In the genomic region with DNA sequence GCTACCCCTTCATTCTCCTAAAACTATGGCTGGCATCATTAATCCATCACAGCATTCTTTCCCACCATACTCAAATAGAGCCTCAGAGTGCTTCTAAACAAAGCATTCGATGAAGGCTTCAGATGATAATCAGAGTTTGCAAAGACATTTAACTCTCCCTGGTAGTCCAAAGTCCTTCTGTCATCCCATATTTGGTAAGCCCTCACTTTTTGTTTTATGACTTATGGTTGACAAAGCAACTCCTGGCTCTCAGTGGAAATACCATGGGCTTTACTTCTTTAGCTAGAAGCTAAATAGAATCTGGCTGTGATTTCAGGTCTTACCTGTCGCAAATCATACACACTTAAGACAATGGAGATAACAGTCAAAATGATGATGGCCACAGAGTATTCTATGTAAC, we compare ENCODE assay signal across 34 cellular contexts. TPM values are rescaled to one million over a fixed set of nuclear protein-coding genes. Genes with fewer than 3 reads are reported as not detected.
"Had no signal": no experiment of that assay in that cellular context is flagged by ENCODE, and none has a peak within 500 bp of the region (broad histone marks: within the 10 kb centered on the region; RNA-seq: fewer than 3 reads in every experiment).

No MANE protein-coding gene starts in this region.

- ATAC-seq: natural killer cell; psoas muscle; right cardiac atrium; stimulated activated memory B cell treated with anti-CD40 and anti-IgM and Interleukin-4, amounts not matched to agents 10 μg/mL and 1 μg/mL and 100 μg/mL, for 72 hours; stimulated activated naive CD8-positive, alpha-beta T cell treated with anti-CD3 and anti-CD28 coated beads, Interleukin-15, amount 100 ng/mL, for 72 hours; stimulated activated naive CD8-positive, alpha-beta T cell treated with anti-CD3 and anti-CD28 coated beads, Interleukin-15, Interleukin-2, amounts not matched to agents 100 U/mL and 50 U/mL, for 24 hours; upper lobe of right lung had no signal

- H3K4me1 ChIP-seq: parathyroid adenoma, spleen, suprapubic skin, testis, tibial artery, transverse colon, upper lobe of right lung, uterus had no signal

- H3K4me1 Mint-ChIP-seq: natural killer cell; nephron; stimulated activated memory B cell treated with anti-CD40 and anti-IgM and Interleukin-4, amounts not matched to agents 10 μg/mL and 1 μg/mL and 100 μg/mL, for 72 hours; stimulated activated naive CD8-positive, alpha-beta T cell treated with anti-CD3 and anti-CD28 coated beads, Interleukin-15, amount 100 ng/mL, for 72 hours had no signal

- DNase-seq: natural killer cell; occipital lobe; ovary; posterior cingulate gyrus; psoas muscle; right cardiac atrium; spleen; stimulated activated CD4-positive, alpha-beta T cell treated with anti-CD3 and anti-CD28 coated beads, Interleukin-12 subunit alpha, Interleukin-12 subunit beta, amount 100 ng/mL, for 4 hours; stimulated activated CD4-positive, alpha-beta T cell treated with anti-CD3 and anti-CD28 coated beads, Interleukin-1b, Interleukin-23, amount 100 ng/mL, for 48 hours; stimulated activated CD4-positive, alpha-beta T cell treated with anti-CD3 and anti-CD28 coated beads, Interleukin-4, amount 100 ng/mL, for 1 hour; stimulated activated CD4-positive, alpha-beta T cell treated with anti-CD3 and anti-CD28 coated beads, Interleukin-4, amount 100 ng/mL, for 4 hours; stimulated activated CD8-positive, alpha-beta memory T cell treated with anti-CD3 and anti-CD28 coated beads, Interleukin-4, amount 100 ng/mL, for 48 hours; stimulated activated naive CD4-positive, alpha-beta T cell; stimulated activated naive CD8-positive, alpha-beta T cell treated with anti-CD3 and anti-CD28 coated beads, Interleukin-15, amount 100 ng/mL, for 72 hours; stimulated activated naive CD8-positive, alpha-beta T cell treated with anti-CD3 and anti-CD28 coated beads, Interleukin-15, Interleukin-2, amounts not matched to agents 100 U/mL and 50 U/mL, for 24 hours; substantia nigra; testis; tibial artery; transverse colon; upper lobe of right lung; uterus had no signal

- H3K9me3 ChIP-seq: ovary, psoas muscle, spleen, suprapubic skin, testis, tibial artery, transverse colon, upper lobe of right lung, uterus had no signal

- H3K36me3 Mint-ChIP-seq: natural killer cell; neural progenitor cell; stimulated activated memory B cell treated with anti-CD40 and anti-IgM and Interleukin-4, amounts not matched to agents 10 μg/mL and 1 μg/mL and 100 μg/mL, for 72 hours; type B pancreatic cell had no signal

- H3K9me3 Mint-ChIP-seq: nephron; neural progenitor cell; stimulated activated memory B cell treated with anti-CD40 and anti-IgM and Interleukin-4, amounts not matched to agents 10 μg/mL and 1 μg/mL and 100 μg/mL, for 72 hours; stimulated activated naive CD8-positive, alpha-beta T cell treated with anti-CD3 and anti-CD28 coated beads, Interleukin-15, amount 100 ng/mL, for 72 hours; type B pancreatic cell had no signal

- H3K4me3 ChIP-seq: neural progenitor cell, ovary, psoas muscle, skin epidermis, smooth muscle cell, spleen, suprapubic skin, testis, tibial artery, transverse colon, upper lobe of right lung, uterus had no signal

- H3K27ac Mint-ChIP-seq: natural killer cell; nephron; neural progenitor cell; progenitor cell of endocrine pancreas; stimulated activated memory B cell treated with anti-CD40 and anti-IgM and Interleukin-4, amounts not matched to agents 10 μg/mL and 1 μg/mL and 100 μg/mL, for 72 hours; stimulated activated naive CD8-positive, alpha-beta T cell treated with anti-CD3 and anti-CD28 coated beads, Interleukin-15, amount 100 ng/mL, for 72 hours; type B pancreatic cell had no signal

- H3K27me3 ChIP-seq: neural progenitor cell, ovary, spleen, suprapubic skin, testis, tibial artery, transverse colon, upper lobe of right lung, uterus had no signal

- H3K27me3 Mint-ChIP-seq: stimulated activated naive CD8-positive, alpha-beta T cell treated with anti-CD3 and anti-CD28 coated beads, Interleukin-15, amount 100 ng/mL, for 72 hours; type B pancreatic cell had no signal

- H3K4me3 Mint-ChIP-seq: natural killer cell; nephron; neural progenitor cell; stimulated activated memory B cell treated with anti-CD40 and anti-IgM and Interleukin-4, amounts not matched to agents 10 μg/mL and 1 μg/mL and 100 μg/mL, for 72 hours; stimulated activated naive CD8-positive, alpha-beta T cell treated with anti-CD3 and anti-CD28 coated beads, Interleukin-15, amount 100 ng/mL, for 72 hours; type B pancreatic cell had no signal

- H3K36me3 ChIP-seq: neural progenitor cell, ovary, spleen, suprapubic skin, tibial artery, transverse colon, upper lobe of right lung, uterus had no signal

RNA-seq across cellular contexts. Expression of a gene that starts 27.8 kb away (rescaled TPM):
- total RNA-seq: natural killer cell, osteoblast, psoas muscle, renal cortical epithelial cell, right cardiac atrium, sciatic nerve, smooth muscle cell, spleen, transverse colon, urinary bladder, uterus had no signal
